ENCODE assay signal across 8 cellular contexts in the genomic region with DNA sequence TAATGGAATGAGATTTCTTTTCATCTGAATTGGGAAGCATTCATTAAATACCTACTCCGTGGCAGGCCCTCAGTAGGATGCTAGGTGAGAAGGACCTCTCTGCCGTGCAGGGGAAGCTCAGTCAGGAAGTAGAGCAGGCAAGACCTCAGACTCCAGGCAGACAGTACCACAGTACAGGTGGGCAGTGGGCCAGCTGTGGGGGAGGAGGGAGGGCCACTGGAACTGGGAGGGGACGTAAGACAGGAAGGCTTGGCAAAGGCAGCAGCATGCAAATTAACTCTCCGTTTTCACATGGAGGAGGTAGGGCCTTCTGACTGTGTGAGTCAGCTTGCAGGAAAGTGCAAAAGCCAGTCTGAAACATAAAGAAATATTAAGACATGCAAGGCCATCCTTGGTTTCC.
DNase-seq lines count a peak whose midpoint lies in the region; ATAC-seq lines count a peak whose summit lies in the region.

No MANE protein-coding gene starts in this region.

- peak; percentile 55 for ATAC-seq in HG03571 (IDR thresholded peaks at IDR 0.05; ENCODE audit: unreplicated experiment)
- peak; percentile 71 for ATAC-seq in Right ventricle myocardium superior (ENCODE audit: poor library complexity)
- ATAC-seq in GM19455 (IDR thresholded peaks at IDR 0.05; ENCODE audit: unreplicated experiment) = no peak
- no peak for ATAC-seq in HG03442 (IDR thresholded peaks at IDR 0.05; ENCODE audit: unreplicated experiment)
- ATAC-seq in GM19467 (IDR thresholded peaks at IDR 0.05; ENCODE audit: unreplicated experiment) = no peak

- intact Hi-C loops in Right ventricle myocardium superior (cut with DNase I) = no loop called here

- DNase-seq in DMS153 (lab: John Stamatoyannopoulos, UW) = peak; percentile 26
- DNase-seq in SHP77 (lab: John Stamatoyannopoulos, UW) = peak; percentile 44 to 53
- DNase-seq in Right ventricle myocardium superior = peak; percentile 80
- peak; percentile 29 for DNase-seq in superior temporal gyrus (ENCODE audit: extremely low spot score)

Comparison
In these comparisons a context has a peak if more than half of its experiments do, and no peak if none do; other contexts are left out.
1. DNase-seq: peak in every context shown above with its lines; median percentile 80 in Right ventricle myocardium superior; 48 in SHP77; 29 in superior temporal gyrus; 26 in DMS153.
2. ATAC-seq: peak in HG03571 (single experiment) and Right ventricle myocardium superior (single experiment); none in GM19455 (single experiment), HG03442 (single experiment) and GM19467 (single experiment).